In genomic region chr4:144985536-144985935, GRCh38 we compare ENCODE assay signal across 25 cellular contexts.
"Had no signal": no experiment of that assay in that cellular context is flagged by ENCODE, and none has a peak within 500 bp of the region (broad histone marks: within the 10 kb centered on the region; RNA-seq: fewer than 3 reads in every experiment).

No MANE protein-coding gene starts in this region.

- DNase-seq: activated CD4-positive, alpha-beta T cell treated with anti-CD3 and anti-CD28 coated beads, Interleukin-2, amount 10 ng/mL, durations not matched to agents 7 days and 5 days; activated CD4-positive, CD25-positive, alpha-beta regulatory T cell treated with anti-CD3 and anti-CD28 coated beads, Interleukin-2, amount 50 U/mL, for 72 hours; activated CD8-positive, alpha-beta memory T cell treated with anti-CD3 and anti-CD28 coated beads, Interleukin-2, amount 10 ng/mL, durations not matched to agents 7 days and 5 days; activated CD8-positive, alpha-beta T cell treated with anti-CD3 and anti-CD28 coated beads for 36 hours; activated effector memory CD4-positive, alpha-beta T cell treated with anti-CD3 and anti-CD28 coated beads, Interleukin-2, amount 50 U/mL, for 16 hours; activated naive CD4-positive, alpha-beta T cell treated with anti-CD3 and anti-CD28 coated beads, Interleukin-2, amount 50 U/mL, for 16 hours; activated naive CD8-positive, alpha-beta T cell treated with anti-CD3 and anti-CD28 coated beads, Interleukin-2, amount 50 U/mL, for 24 hours; activated T-cell treated with anti-CD3 and anti-CD28 coated beads for 4 hours; anterior cingulate cortex; dermis blood vessel endothelial cell; effector CD8-positive, alpha-beta T cell; foreskin keratinocyte; glutamatergic neuron; immature natural killer cell; kidney glomerular epithelial cell; left lung; natural killer cell; ovary; psoas muscle; stimulated activated CD4-positive, alpha-beta T cell treated with anti-CD3 and anti-CD28 coated beads, Interleukin-12 subunit alpha, Interleukin-12 subunit beta, amount 100 ng/mL, for 4 hours; tibial artery; WERI-Rb-1 had no signal

- H2AFZ ChIP-seq: hepatocyte had no signal

- H3K4me1 ChIP-seq: foreskin keratinocyte, left lung, psoas muscle, right atrium auricular region, tibial artery had no signal

- H3K36me3 ChIP-seq: left lung, ovary, right atrium auricular region, tibial artery, WERI-Rb-1 had no signal

- H3K27ac ChIP-seq: foreskin keratinocyte, hepatocyte, left lung, ovary, right atrium auricular region, tibial artery, WERI-Rb-1 had no signal

- H3K4me2 ChIP-seq: hepatocyte had no signal

- H3K4me3 ChIP-seq: hepatocyte, left lung, lung, ovary, psoas muscle, right atrium auricular region, tibial artery had no signal

- H3K9me3 ChIP-seq: ovary had no signal

- H3K27me3 ChIP-seq: foreskin keratinocyte, hepatocyte, left lung, ovary, right atrium auricular region, tibial artery had no signal

- ATAC-seq: activated CD8-positive, alpha-beta memory T cell treated with anti-CD3 and anti-CD28 coated beads, Interleukin-2, amount 10 ng/mL, durations not matched to agents 7 days and 5 days; activated CD8-positive, alpha-beta T cell treated with anti-CD3 and anti-CD28 coated beads for 36 hours; activated naive CD8-positive, alpha-beta T cell treated with anti-CD3 and anti-CD28 coated beads, Interleukin-2, amount 50 U/mL, for 24 hours; foreskin keratinocyte; left lung; natural killer cell had no signal

- H3K79me2 ChIP-seq: hepatocyte had no signal
